8 cellular contexts compared by ENCODE assay signal in genomic region chr19:7535993-7536685, GRCh38. TPM values are rescaled to one million over a fixed set of nuclear protein-coding genes. Genes with fewer than 3 reads are reported as not detected.
DNase-seq lines count a peak whose midpoint lies in the region; ATAC-seq and TF ChIP-seq lines count a peak whose summit lies in the region.

No MANE protein-coding gene starts in this region.

- no peak for TF ChIP-seq CTCF in activated CD8-positive, alpha-beta T cell treated with anti-CD3 and anti-CD28 coated beads for 36 hours (IDR thresholded peaks at IDR 0.05)

- H3K36me3 Mint-ChIP-seq in activated naive CD4-positive, alpha-beta T cell treated with anti-CD3 and anti-CD28 coated beads, Interleukin-2, amount 50 U/mL, for 24 hours = peaks cover 2% of the 10 kb centered on the region
- H3K36me3 Mint-ChIP-seq in activated CD8-positive, alpha-beta T cell treated with anti-CD3 and anti-CD28 coated beads for 36 hours (ENCODE audit: low read depth) = peaks cover 14% of the 10 kb centered on the region

- CTCF ChIA-PET in activated CD8-positive, alpha-beta T cell treated with anti-CD3 and anti-CD28 coated beads for 36 hours (lab: Charles Lee) = interaction anchor here (0.6 to 1.2 kb wide), 3 partner anchors 13 to 1031 kb away, joined by 3 to 5 read pairs (median 5); no protein-coding TSS in a partner anchor

- H3K4me3 Mint-ChIP-seq in activated naive CD4-positive, alpha-beta T cell treated with anti-CD3 and anti-CD28 coated beads, Interleukin-2, amount 50 U/mL, for 24 hours = peak overlapping the region; percentile 95
- peak overlapping the region; percentile 95 for H3K4me3 Mint-ChIP-seq in activated CD8-positive, alpha-beta T cell treated with anti-CD3 and anti-CD28 coated beads for 36 hours

- H3K9me3 ChIP-seq in stomach smooth muscle (ENCODE audit: control insufficient read depth in 2 of 2, low read length in 2 of 2) = no peaks in the 10 kb centered on the region

- H3K4me1 ChIP-seq in stomach smooth muscle (ENCODE audit: control insufficient read depth, insufficient read depth, low read length) = peaks cover 21% of the 10 kb centered on the region

- H3K4me3 ChIP-seq in iPS-11a (ENCODE audit: low read depth, low read length) (peak overlapping the region; percentile 94), stomach smooth muscle (ENCODE audit: low read length in 2 of 2) (peak overlapping the region; percentile 93 to 99)

- peak; percentile 2 for ATAC-seq in activated CD8-positive, alpha-beta T cell treated with anti-CD3 and anti-CD28 coated beads for 36 hours
- no peak for ATAC-seq in GM18858 (IDR thresholded peaks at IDR 0.05; ENCODE audit: unreplicated experiment)

- peak overlapping the region; percentile 89 for H3K27ac Mint-ChIP-seq in activated naive CD4-positive, alpha-beta T cell treated with anti-CD3 and anti-CD28 coated beads, Interleukin-2, amount 50 U/mL, for 24 hours
- H3K27ac Mint-ChIP-seq in activated CD8-positive, alpha-beta T cell treated with anti-CD3 and anti-CD28 coated beads for 36 hours = peak overlapping the region; percentile 91

- H3K27me3 ChIP-seq in stomach smooth muscle (ENCODE audit: control insufficient read depth in 1 of 2, insufficient read depth in 2 of 2, low read length in 2 of 2) = no peaks in the 10 kb centered on the region

- peaks cover 11% of the 10 kb centered on the region for H3K4me1 Mint-ChIP-seq in activated naive CD4-positive, alpha-beta T cell treated with anti-CD3 and anti-CD28 coated beads, Interleukin-2, amount 50 U/mL, for 24 hours
- H3K4me1 Mint-ChIP-seq in activated CD8-positive, alpha-beta T cell treated with anti-CD3 and anti-CD28 coated beads for 36 hours (ENCODE audit: low read depth) = peaks cover 14% of the 10 kb centered on the region

- DNase-seq in activated naive CD4-positive, alpha-beta T cell treated with Interleukin-2 at 50 U/mL for 16 hours = no peak
- no peak for DNase-seq in activated CD8-positive, alpha-beta T cell treated with anti-CD3 and anti-CD28 coated beads for 36 hours
- no peak for DNase-seq in NCI-H1436 treated with DMSO at 0.1 percent for 48 hours (lab: John Stamatoyannopoulos, UW)
- no peak for DNase-seq in stimulated activated CD4-positive, alpha-beta T cell treated with anti-CD3 and anti-CD28 coated beads, Interleukin-4, amount 100 ng/mL, for 24 hours

- H3K27ac ChIP-seq in stomach smooth muscle (ENCODE audit: low read length) = peak overlapping the region; percentile 90

- no peaks in the 10 kb centered on the region for H3K27me3 Mint-ChIP-seq in activated naive CD4-positive, alpha-beta T cell treated with anti-CD3 and anti-CD28 coated beads, Interleukin-2, amount 50 U/mL, for 24 hours
- no peaks in the 10 kb centered on the region for H3K27me3 Mint-ChIP-seq in activated CD8-positive, alpha-beta T cell treated with anti-CD3 and anti-CD28 coated beads for 36 hours

- intact Hi-C loops in activated CD8-positive, alpha-beta T cell treated with anti-CD3 and anti-CD28 coated beads for 36 hours (cut with micrococcal nuclease) = no loop called here

- H3K36me3 ChIP-seq in stomach smooth muscle (ENCODE audit: control insufficient read depth in 2 of 2, insufficient read depth in 2 of 2, low read length in 2 of 2) = peaks cover 11 to 21% of the 10 kb centered on the region in 2 donors

- peak overlapping the region; percentile 85 to 92 for H3K9ac ChIP-seq in stomach smooth muscle (ENCODE audit: low read length in 2 of 2)

- POLR2A ChIA-PET in activated CD8-positive, alpha-beta T cell treated with anti-CD3 and anti-CD28 coated beads for 36 hours (lab: Charles Lee) = interaction anchor here (1.7 to 6.3 kb wide), 3 partner anchors 13 to 93 kb away, joined by 6 to 44 read pairs (median 7); partner anchors contain the start of genes MCOLN1, PET100 and XAB2

- H3K9me3 Mint-ChIP-seq in activated naive CD4-positive, alpha-beta T cell treated with anti-CD3 and anti-CD28 coated beads, Interleukin-2, amount 50 U/mL, for 24 hours = no peaks in the 10 kb centered on the region
- no peaks in the 10 kb centered on the region for H3K9me3 Mint-ChIP-seq in activated CD8-positive, alpha-beta T cell treated with anti-CD3 and anti-CD28 coated beads for 36 hours

RNA-seq across cellular contexts. Expression of gene PNPLA6, which starts 0.6 kb away (rescaled TPM):
- total RNA-seq in activated CD8-positive, alpha-beta T cell treated with anti-CD3 and anti-CD28 coated beads for 36 hours = 10 to 100 TPM; 79.2 to 90.3 TPM

RNA-seq across cellular contexts. Expression of gene MCOLN1, which starts 13.7 kb away (rescaled TPM):
- total RNA-seq in activated CD8-positive, alpha-beta T cell treated with anti-CD3 and anti-CD28 coated beads for 36 hours = 1 to 10 TPM; 7.9 to 9.2 TPM

RNA-seq across cellular contexts. Expression of gene ZNF358, which starts 20.2 kb away (rescaled TPM):
- total RNA-seq in activated CD8-positive, alpha-beta T cell treated with anti-CD3 and anti-CD28 coated beads for 36 hours = 1 to 10 TPM; 4.8 to 6.5 TPM

RNA-seq across cellular contexts. Expression of gene PEX11G, which starts 47.3 kb away (rescaled TPM):
- 1 to 10 TPM; 1.4 to 1.5 TPM for total RNA-seq in activated CD8-positive, alpha-beta T cell treated with anti-CD3 and anti-CD28 coated beads for 36 hours

RNA-seq across cellular contexts. Expression of gene CAMSAP3, which starts 59.5 kb away (rescaled TPM):
- total RNA-seq in activated CD8-positive, alpha-beta T cell treated with anti-CD3 and anti-CD28 coated beads for 36 hours = under 1 TPM; 0.25 to 0.63 TPM
